Comparison of ENCODE assay signal across 20 cellular contexts in the genomic region with DNA sequence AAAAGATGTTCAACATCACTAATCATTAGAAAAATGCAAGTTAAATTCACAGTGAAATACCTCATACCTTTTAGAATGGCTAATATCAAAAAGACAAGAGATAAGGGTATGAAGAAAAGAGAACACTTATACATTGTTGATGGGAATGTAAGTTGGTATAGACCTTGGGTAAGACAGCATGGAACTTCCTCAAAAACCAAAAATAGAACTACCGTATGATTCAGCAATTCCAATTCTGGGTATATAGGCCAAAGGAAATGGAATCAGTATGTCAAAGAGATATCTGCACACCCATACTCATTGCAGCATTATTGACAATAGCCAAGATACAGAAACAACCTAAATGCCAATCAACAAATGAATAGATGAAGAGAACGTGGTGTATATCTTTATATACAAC.
"Had no signal": no experiment of that assay in that cellular context is flagged by ENCODE, and none has a peak within 500 bp of the region (broad histone marks: within the 10 kb centered on the region; RNA-seq: fewer than 3 reads in every experiment).

No MANE protein-coding gene starts in this region.

- H3K27ac ChIP-seq: colonic mucosa, foreskin keratinocyte, pancreas, right lobe of liver, testis, VCaP had no signal

- DNase-seq: activated CD4-positive, alpha-beta T cell treated with anti-CD3 and anti-CD28 coated beads, Interleukin-2, amount 50 U/mL, for 1 hour; activated CD4-positive, CD25-positive, alpha-beta regulatory T cell treated with anti-CD3 and anti-CD28 coated beads, Interleukin-2, amount 50 U/mL, for 72 hours; activated CD8-positive, alpha-beta memory T cell treated with anti-CD3 and anti-CD28 coated beads for 24 hours; activated CD8-positive, alpha-beta memory T cell treated with anti-CD3 and anti-CD28 coated beads, Interleukin-2, amount 50 U/mL, for 48 hours; activated effector memory CD4-positive, alpha-beta T cell treated with Interleukin-2 at 50 U/mL for 16 hours; activated naive CD4-positive, alpha-beta T cell treated with anti-CD3 and anti-CD28 coated beads, Interleukin-2, amount 50 U/mL, for 16 hours; activated T-cell treated with anti-CD3 and anti-CD28 coated beads, Interleukin-2, amount 50 U/mL, for 48 hours; aorta; colonic mucosa; foreskin keratinocyte; glutamatergic neuron; natural killer cell; pancreas; right lobe of liver; small intestine; stimulated activated CD4-positive, alpha-beta T cell treated with anti-CD3 and anti-CD28 coated beads, Interleukin-15, amount 100 ng/mL, for 24 hours; stimulated activated CD4-positive, alpha-beta T cell treated with anti-CD3 and anti-CD28 coated beads, Interleukin-4, amount 100 ng/mL, for 1 hour; testis had no signal

- H3K4me3 ChIP-seq: colonic mucosa, lung, pancreas, right lobe of liver, testis had no signal

- ATAC-seq: foreskin keratinocyte, natural killer cell, pancreas, right lobe of liver had no signal

- H3K36me3 ChIP-seq: colonic mucosa, pancreas, right lobe of liver had no signal

- H3K27me3 ChIP-seq: colonic mucosa, foreskin keratinocyte, pancreas, right lobe of liver, testis had no signal

- H3K4me1 ChIP-seq: colonic mucosa, foreskin keratinocyte, pancreas, right lobe of liver had no signal

- H3K9me3 ChIP-seq: colonic mucosa, pancreas, right lobe of liver, testis had no signal
